8 cellular contexts compared by ENCODE assay signal in the genomic region with DNA sequence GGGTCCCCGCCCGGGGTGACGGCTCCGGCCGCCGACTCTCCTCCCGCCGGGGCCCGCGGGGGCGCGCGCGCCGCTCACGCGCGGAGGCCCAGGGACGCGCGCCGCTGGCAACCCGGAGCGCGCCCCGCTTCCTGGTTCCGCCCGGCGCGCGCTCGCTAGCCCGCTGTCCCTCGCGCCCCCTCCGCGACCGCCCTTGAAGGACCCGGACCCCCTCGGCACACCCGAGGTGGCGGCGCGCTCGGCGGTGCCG. TPM values are rescaled to one million over a fixed set of nuclear protein-coding genes. Genes with fewer than 3 reads are reported as not detected.
DNase-seq lines count a peak whose midpoint lies in the region; ATAC-seq and TF ChIP-seq lines count a peak whose summit lies in the region.

A gene (minus strand): TSS at position 33 of the 250 bp plus-strand sequence. CDS start 44,264 bp downstream, outside the sequence.

- no peaks in the 10 kb centered on the region for H3K27me3 Mint-ChIP-seq in activated CD4-positive, alpha-beta T cell treated with anti-CD3 and anti-CD28 coated beads, Interleukin-2, amount 10 ng/mL, durations not matched to agents 24 days and 14 days

- H3K4me3 ChIP-seq in GM08714 (ENCODE audit: low read length) (peak within 1 kb of the TSS; percentile 93), coronary artery (peak within 1 kb of the TSS; percentile 99)

- intact Hi-C loops in activated CD4-positive, alpha-beta T cell treated with anti-CD3 and anti-CD28 coated beads, Interleukin-2, amount 10 ng/mL, durations not matched to agents 24 days and 14 days (cut with micrococcal nuclease): no loop called here

- H3K4me3 Mint-ChIP-seq in activated CD4-positive, alpha-beta T cell treated with anti-CD3 and anti-CD28 coated beads, Interleukin-2, amount 10 ng/mL, durations not matched to agents 24 days and 14 days: peak within 1 kb of the TSS; percentile 98

- H3K27ac ChIP-seq in coronary artery: peak within 1 kb of the TSS; percentile 76 to 96

- no peak for TF ChIP-seq CTCF in coronary artery (IDR thresholded peaks at IDR 0.05)

- no peaks in the 10 kb centered on the region for H3K9me3 Mint-ChIP-seq in activated CD4-positive, alpha-beta T cell treated with anti-CD3 and anti-CD28 coated beads, Interleukin-2, amount 10 ng/mL, durations not matched to agents 24 days and 14 days

- DNase-seq in HCEC 1CT (peak; percentile 62), NCI-H2171 treated with DMSO at 0.1 percent for 48 hours (lab: John Stamatoyannopoulos, UW) (peak; percentile 39), coronary artery (ENCODE audit: low spot score) (no peak), left lobe of liver (ENCODE audit: low spot score) (peak; percentile 76), pons (ENCODE audit: low spot score) (no peak)
- peak; percentile 94 for DNase-seq in activated CD4-positive, alpha-beta T cell treated with anti-CD3 and anti-CD28 coated beads, Interleukin-2, amount 10 ng/mL, durations not matched to agents 24 days and 14 days
- DNase-seq in stimulated activated CD4-positive, alpha-beta T cell treated with anti-CD3 and anti-CD28 coated beads, Interleukin-4, amount 100 ng/mL, for 1 hour: peak; percentile 66

- peaks cover 35% of the 10 kb centered on the region for H3K36me3 Mint-ChIP-seq in activated CD4-positive, alpha-beta T cell treated with anti-CD3 and anti-CD28 coated beads, Interleukin-2, amount 10 ng/mL, durations not matched to agents 24 days and 14 days (ENCODE audit: low read depth)

- peak; percentile 90 for ATAC-seq in left lobe of liver

- peak within 1 kb of the TSS; percentile 95 for H3K27ac Mint-ChIP-seq in activated CD4-positive, alpha-beta T cell treated with anti-CD3 and anti-CD28 coated beads, Interleukin-2, amount 10 ng/mL, durations not matched to agents 24 days and 14 days

- H3K4me1 Mint-ChIP-seq in activated CD4-positive, alpha-beta T cell treated with anti-CD3 and anti-CD28 coated beads, Interleukin-2, amount 10 ng/mL, durations not matched to agents 24 days and 14 days: peaks cover 44% of the 10 kb centered on the region

RNA-seq across cellular contexts. Expression of the gene that starts here (rescaled TPM):
- total RNA-seq in activated CD4-positive, alpha-beta T cell treated with anti-CD3 and anti-CD28 coated beads, Interleukin-2, amount 10 ng/mL, durations not matched to agents 24 days and 14 days: 184 and 189 TPM in 2 replicates
- total RNA-seq in left lobe of liver: 26.3 TPM

Comparison
In these comparisons a context has a peak if more than half of its experiments do, and no peak if none do; other contexts are left out.
1. DNase-seq: peak in HCEC 1CT (single experiment), NCI-H2171 treated with DMSO at 0.1 percent for 48 hours (single experiment), activated CD4-positive, alpha-beta T cell treated with anti-CD3 and anti-CD28 coated beads, Interleukin-2, amount 10 ng/mL, durations not matched to agents 24 days and 14 days (single experiment), left lobe of liver (single experiment) and stimulated activated CD4-positive, alpha-beta T cell treated with anti-CD3 and anti-CD28 coated beads, Interleukin-4, amount 100 ng/mL, for 1 hour (single experiment); none in coronary artery (single experiment) and pons (single experiment).